8 cellular contexts compared by ENCODE assay signal in the genomic region with DNA sequence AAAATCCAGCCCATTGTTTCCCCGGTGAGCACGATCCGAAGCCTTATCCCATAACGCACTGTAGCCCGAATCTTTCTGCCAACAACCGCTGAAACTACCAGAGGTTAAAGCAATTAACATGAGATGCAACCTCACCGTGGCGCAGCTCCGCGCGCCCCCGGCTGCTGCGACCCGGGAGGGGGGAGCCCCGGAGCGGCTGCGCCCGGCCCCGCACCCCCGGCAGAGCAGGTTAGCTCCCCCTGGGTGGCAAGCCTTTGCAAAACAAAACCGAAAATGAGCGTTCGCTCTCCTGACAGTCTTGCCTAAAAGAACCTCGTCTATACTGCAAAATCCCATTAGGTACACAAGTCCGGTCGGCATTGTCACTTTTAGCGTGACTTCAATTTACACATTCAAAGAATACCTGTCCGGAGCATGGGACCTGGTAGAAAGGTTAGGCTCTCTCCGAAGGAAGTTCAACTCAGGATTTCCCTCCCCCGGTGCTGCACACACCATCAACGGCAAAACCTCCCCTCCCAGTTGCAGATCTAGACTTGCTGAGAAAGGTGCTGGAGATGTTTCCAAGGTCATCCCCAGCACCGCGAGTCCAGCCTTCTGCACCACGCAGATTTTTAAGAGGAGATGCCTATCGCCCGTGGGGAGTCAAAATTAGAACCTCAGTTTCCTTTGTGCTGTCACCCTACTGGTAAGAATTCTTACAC.
A peak's percentile ranks its signal among the peaks of the same experiment; 100 is the strongest.
DNase-seq lines count a peak whose midpoint lies in the region; ATAC-seq and TF ChIP-seq lines count a peak whose summit lies in the region.

No MANE protein-coding gene starts in this region.

- TF ChIP-seq EP300 in esophagus muscularis mucosa (IDR thresholded peaks at IDR 0.05): no peak

- intact Hi-C loops in esophagus muscularis mucosa (cut with DNase I): loop anchor here (10.0 kb wide), 2 partner anchors 182 to 618 kb away; no protein-coding TSS in a partner anchor
- intact Hi-C loops in naive thymus-derived CD4-positive, alpha-beta T cell (cut with micrococcal nuclease): loop anchor here (1.0 to 5.0 kb wide), 5 partner anchors 108 to 181 kb away; a partner anchor contains a TSS

- peaks cover 5 to 21% (median 17%) of the 10 kb centered on the region in 4 donors for H3K4me1 ChIP-seq in esophagus muscularis mucosa
- H3K4me1 ChIP-seq in naive thymus-derived CD4-positive, alpha-beta T cell (ENCODE audit: control insufficient read depth in 2 of 2, insufficient read depth in 2 of 2, low read length in 2 of 2): peaks cover 11 to 15% of the 10 kb centered on the region in 2 donors

- peaks cover 4 to 42% (median 22%) of the 10 kb centered on the region in 7 donors for H3K4me1 Mint-ChIP-seq in naive thymus-derived CD4-positive, alpha-beta T cell

- no peaks in the 10 kb centered on the region for H3K36me3 Mint-ChIP-seq in naive thymus-derived CD4-positive, alpha-beta T cell

- ATAC-seq in HG02623 (IDR thresholded peaks at IDR 0.05; ENCODE audit: unreplicated experiment): peak; percentile 55
- ATAC-seq in naive thymus-derived CD4-positive, alpha-beta T cell: peak; percentile 97

- no peak for TF ChIP-seq POLR2A in esophagus muscularis mucosa (IDR thresholded peaks at IDR 0.05; ENCODE audit: low read depth)

- peak overlapping the region; percentile 64 to 73 (median 69) for H3K4me3 ChIP-seq in esophagus muscularis mucosa
- H3K4me3 ChIP-seq in naive thymus-derived CD4-positive, alpha-beta T cell (ENCODE audit: low read length): peak overlapping the region; percentile 95

- H3K9me3 Mint-ChIP-seq in naive thymus-derived CD4-positive, alpha-beta T cell: peaks cover 0 to 3% (median 0%) of the 10 kb centered on the region in 11 donors

- no peak for TF ChIP-seq CTCF in esophagus muscularis mucosa (IDR thresholded peaks at IDR 0.05)

- no peaks in the 10 kb centered on the region for H3K36me3 ChIP-seq in esophagus muscularis mucosa
- H3K36me3 ChIP-seq in naive thymus-derived CD4-positive, alpha-beta T cell (ENCODE audit: control insufficient read depth in 2 of 3, insufficient read depth in 3 of 3, low read length in 3 of 3): no peaks in the 10 kb centered on the region

- peaks cover 0 to 37% (median 0%) of the 10 kb centered on the region in 5 donors for H3K27me3 Mint-ChIP-seq in naive thymus-derived CD4-positive, alpha-beta T cell

- H3K27me3 ChIP-seq in esophagus muscularis mucosa: no peaks in the 10 kb centered on the region
- H3K27me3 ChIP-seq in naive thymus-derived CD4-positive, alpha-beta T cell (ENCODE audit: control insufficient read depth in 2 of 2, insufficient read depth in 2 of 2, low read length in 2 of 2): no peaks in the 10 kb centered on the region

- peak overlapping the region; percentile 84 to 95 (median 94) for H3K4me3 Mint-ChIP-seq in naive thymus-derived CD4-positive, alpha-beta T cell

- peak overlapping the region in 1 of 4 donors; percentile 27 for H3K27ac ChIP-seq in esophagus muscularis mucosa (replicated peaks in 1 of 4)
- peak overlapping the region; percentile 74 for H3K27ac ChIP-seq in naive thymus-derived CD4-positive, alpha-beta T cell (ENCODE audit: low read depth, low read length)

- DNase-seq in DMS 273 (lab: John Stamatoyannopoulos, UW; ENCODE audit: unreplicated experiment): peak; percentile 60
- no peak for DNase-seq in DMS 273 treated with DMSO at 0.1 percent for 48 hours (lab: John Stamatoyannopoulos, UW)
- DNase-seq in NCI-H526 (lab: John Stamatoyannopoulos, UW): peak; percentile 12 to 26
- DNase-seq in activated T-cell treated with anti-CD3 and anti-CD28 coated beads for 48 hours (ENCODE audit: low read depth): peak; percentile 37
- no peak for DNase-seq in esophagus muscularis mucosa (ENCODE audit: extremely low spot score)
- DNase-seq in naive thymus-derived CD4-positive, alpha-beta T cell: peak; percentile 57 to 81 (median 74)
- DNase-seq in stimulated activated naive CD4-positive, alpha-beta T cell treated with Interleukin-2 at 50 U/mL for 16 hours (lab: John Stamatoyannopoulos, UW): peak; percentile 53

- 2% methylated on average over 16 of the region's 36 CpGs for WGBS in esophagus muscularis mucosa

- POLR2A ChIA-PET in naive thymus-derived CD4-positive, alpha-beta T cell (lab: Charles Lee): interaction anchor here (0.9 to 1.1 kb wide), 3 partner anchors 149 to 309 kb away, joined by 3 to 4 read pairs (median 3); no protein-coding TSS in a partner anchor

- CTCF ChIA-PET in naive thymus-derived CD4-positive, alpha-beta T cell (lab: Charles Lee): interaction anchor here (0.6 to 1.6 kb wide), 5 partner anchors 23 to 163 kb away, joined by 3 to 6 read pairs (median 3); no protein-coding TSS in a partner anchor

- peak overlapping the region; percentile 59 to 97 (median 93) for H3K27ac Mint-ChIP-seq in naive thymus-derived CD4-positive, alpha-beta T cell

- no peaks in the 10 kb centered on the region for H3K9me3 ChIP-seq in esophagus muscularis mucosa
- H3K9me3 ChIP-seq in naive thymus-derived CD4-positive, alpha-beta T cell (ENCODE audit: control insufficient read depth in 2 of 3, low read length in 3 of 3): no peaks in the 10 kb centered on the region

Comparison
In these comparisons a context has a peak if more than half of its experiments do, and no peak if none do; other contexts are left out.
1. DNase-seq: peak in DMS 273 (single experiment), NCI-H526 (2 of 2), activated T-cell treated with anti-CD3 and anti-CD28 coated beads for 48 hours (single experiment), naive thymus-derived CD4-positive, alpha-beta T cell (9 of 9) and stimulated activated naive CD4-positive, alpha-beta T cell treated with Interleukin-2 at 50 U/mL for 16 hours (single experiment); none in DMS 273 treated with DMSO at 0.1 percent for 48 hours (single experiment) and esophagus muscularis mucosa (single experiment).